8 cellular contexts compared by ENCODE assay signal in genomic region chr14:22918809-22919600, GRCh38. TPM values are rescaled to one million over a fixed set of nuclear protein-coding genes. Genes with fewer than 3 reads are reported as not detected.
DNase-seq lines count a peak whose midpoint lies in the region; ATAC-seq and TF ChIP-seq lines count a peak whose summit lies in the region.

TSS of gene RBM23 (minus strand) at chr14:22919149.

- H3K27ac ChIP-seq in SU-DHL-6 (ENCODE audit: low read depth, low read length), result peak within 1 kb of the TSS; percentile 70
- peak within 1 kb of the TSS; percentile 98 for H3K27ac ChIP-seq in thymus (ENCODE audit: low read depth)

- TF ChIP-seq CTCF in SU-DHL-6 (IDR thresholded peaks at IDR 0.05; ENCODE audit: insufficient read depth, low read length, poor library complexity, severe bottlenecking) (no peak), osteocyte (IDR thresholded peaks at IDR 0.05) (no peak)

- peaks cover 24% of the 10 kb centered on the region for H3K4me1 Mint-ChIP-seq in activated naive CD8-positive, alpha-beta T cell treated with anti-CD3 and anti-CD28 coated beads, Interleukin-2, amount 10 ng/mL, durations not matched to agents 7 days and 5 days
- H3K4me1 Mint-ChIP-seq in osteocyte (ENCODE audit: unreplicated experiment), result peaks cover 22% of the 10 kb centered on the region

- H3K9me2 ChIP-seq in SU-DHL-6 (replicated peaks; ENCODE audit: insufficient read depth, low read length), result no peaks in the 10 kb centered on the region

- POLR2A ChIA-PET in activated naive CD8-positive, alpha-beta T cell treated with anti-CD3 and anti-CD28 coated beads, Interleukin-2, amount 10 ng/mL, durations not matched to agents 7 days and 5 days (lab: Charles Lee), result interaction anchor here (0.6 to 4.2 kb wide), 18 partner anchors 9 to 349 kb away, joined by 3 to 35 read pairs (median 5); partner anchors contain the start of genes ACIN1, C14orf119, DAD1 and LRP10

- peaks cover 14% of the 10 kb centered on the region for H3F3A ChIP-seq in SU-DHL-6 (ENCODE audit: insufficient read depth)

- H3K79me2 ChIP-seq in SU-DHL-6 (ENCODE audit: insufficient read depth, low read length), result peaks cover 42% of the 10 kb centered on the region

- peak within 1 kb of the TSS; percentile 94 for H3K4me3 Mint-ChIP-seq in activated naive CD8-positive, alpha-beta T cell treated with anti-CD3 and anti-CD28 coated beads, Interleukin-2, amount 10 ng/mL, durations not matched to agents 7 days and 5 days
- peak within 1 kb of the TSS; percentile 89 for H3K4me3 Mint-ChIP-seq in osteocyte (ENCODE audit: unreplicated experiment)

- H4K20me1 ChIP-seq in SU-DHL-6 (ENCODE audit: low read depth, low read length), result no peaks in the 10 kb centered on the region

- WGBS in thymus, result under 1% methylated on average over 45 of the region's 45 CpGs

- H3K4me3 ChIP-seq in SU-DHL-6 (ENCODE audit: insufficient read depth, low read length, poor library complexity, severe bottlenecking) (peak within 1 kb of the TSS; percentile 92), thymus (ENCODE audit: low read length) (peak within 1 kb of the TSS; percentile 74)

- ATAC-seq in HG02678 (IDR thresholded peaks at IDR 0.05; ENCODE audit: unreplicated experiment), result peak; percentile 88
- ATAC-seq in activated naive CD8-positive, alpha-beta T cell treated with anti-CD3 and anti-CD28 coated beads, Interleukin-2, amount 10 ng/mL, durations not matched to agents 7 days and 5 days (ENCODE audit: low read depth), result peak; percentile 89

- peaks cover 13% of the 10 kb centered on the region for H3K4me1 ChIP-seq in thymus (ENCODE audit: control insufficient read depth, insufficient read depth, low read length)

- peak within 1 kb of the TSS; percentile 99 for H3K27ac Mint-ChIP-seq in activated naive CD8-positive, alpha-beta T cell treated with anti-CD3 and anti-CD28 coated beads, Interleukin-2, amount 10 ng/mL, durations not matched to agents 7 days and 5 days
- peak within 1 kb of the TSS; percentile 100 for H3K27ac Mint-ChIP-seq in osteocyte (ENCODE audit: unreplicated experiment)

- peak; percentile 100 for DNase-seq in NCI-H128 (lab: John Stamatoyannopoulos, UW; ENCODE audit: unreplicated experiment)
- DNase-seq in activated naive CD8-positive, alpha-beta T cell treated with anti-CD3 and anti-CD28 coated beads, Interleukin-2, amount 10 ng/mL, durations not matched to agents 7 days and 5 days, result peak; percentile 98
- DNase-seq in head of caudate nucleus, result peak; percentile 94 to 100 (median 98)
- DNase-seq in osteocyte (ENCODE audit: extremely low spot score, unreplicated experiment), result peak; percentile 100

- peak within 1 kb of the TSS; percentile 68 for H3K4me2 ChIP-seq in SU-DHL-6 (ENCODE audit: low read depth, low read length, poor library complexity, severe bottlenecking)

- no peaks in the 10 kb centered on the region for H3K9me3 Mint-ChIP-seq in activated naive CD8-positive, alpha-beta T cell treated with anti-CD3 and anti-CD28 coated beads, Interleukin-2, amount 10 ng/mL, durations not matched to agents 7 days and 5 days
- no peaks in the 10 kb centered on the region for H3K9me3 Mint-ChIP-seq in osteocyte (ENCODE audit: unreplicated experiment)

- H3K36me3 ChIP-seq in SU-DHL-6 (ENCODE audit: low read length), result 0 out of 2 replicates have a peak, but pooled peaks cover 5% of the 10 kb centered on the region
- H3K36me3 ChIP-seq in thymus (ENCODE audit: control insufficient read depth, insufficient read depth), result peaks cover 23% of the 10 kb centered on the region

- peak within 1 kb of the TSS; percentile 69 for H3K9ac ChIP-seq in SU-DHL-6 (ENCODE audit: low read length)

- H3K27me3 Mint-ChIP-seq in activated naive CD8-positive, alpha-beta T cell treated with anti-CD3 and anti-CD28 coated beads, Interleukin-2, amount 10 ng/mL, durations not matched to agents 7 days and 5 days, result no peaks in the 10 kb centered on the region
- no peaks in the 10 kb centered on the region for H3K27me3 Mint-ChIP-seq in osteocyte (ENCODE audit: unreplicated experiment)

- H3K27me3 ChIP-seq in SU-DHL-6 (ENCODE audit: low read length) (no peaks in the 10 kb centered on the region), thymus (ENCODE audit: control insufficient read depth, insufficient read depth) (no peaks in the 10 kb centered on the region)

- H3K36me3 Mint-ChIP-seq in activated naive CD8-positive, alpha-beta T cell treated with anti-CD3 and anti-CD28 coated beads, Interleukin-2, amount 10 ng/mL, durations not matched to agents 7 days and 5 days, result peaks cover 18% of the 10 kb centered on the region
- H3K36me3 Mint-ChIP-seq in osteocyte (ENCODE audit: unreplicated experiment), result peaks cover 34% of the 10 kb centered on the region

- intact Hi-C loops in head of caudate nucleus (cut with DNase I), result loop anchor here (1.0 kb wide), 1 partner anchor 10 kb away; the partner anchor contains the start of gene PRMT5

- TF ChIP-seq POLR2A in GM10847 (IDR thresholded peaks at IDR 0.05; ENCODE audit: extremely low read depth, insufficient read length), result peak; percentile 33

- H3K9me3 ChIP-seq in SU-DHL-6 (ENCODE audit: insufficient read depth, low read length) (no peaks in the 10 kb centered on the region), thymus (ENCODE audit: control insufficient read depth) (no peaks in the 10 kb centered on the region)

- peak within 1 kb of the TSS; percentile 35 for H2AFZ ChIP-seq in SU-DHL-6 (ENCODE audit: low read depth, low read length, severe bottlenecking)

RNA-seq across cellular contexts. Expression of gene RBM23, which starts in this region (rescaled TPM):
- 10 to 100 TPM; 91.7 to 98.0 TPM for total RNA-seq in activated naive CD8-positive, alpha-beta T cell treated with anti-CD3 and anti-CD28 coated beads, Interleukin-2, amount 10 ng/mL, durations not matched to agents 7 days and 5 days
- 89.4 and 93.3 TPM in 2 replicates for total RNA-seq in osteocyte
- 41.8 TPM for polyA plus RNA-seq in thymus

Comparison
In these comparisons a context has a peak if more than half of its experiments do, and no peak if none do; other contexts are left out.
1. Peak in every context shown above with its lines: DNase-seq, ATAC-seq, H3K4me3 ChIP-seq and H3K27ac ChIP-seq.